ENCODE assay signal across 20 cellular contexts in the genomic region with DNA sequence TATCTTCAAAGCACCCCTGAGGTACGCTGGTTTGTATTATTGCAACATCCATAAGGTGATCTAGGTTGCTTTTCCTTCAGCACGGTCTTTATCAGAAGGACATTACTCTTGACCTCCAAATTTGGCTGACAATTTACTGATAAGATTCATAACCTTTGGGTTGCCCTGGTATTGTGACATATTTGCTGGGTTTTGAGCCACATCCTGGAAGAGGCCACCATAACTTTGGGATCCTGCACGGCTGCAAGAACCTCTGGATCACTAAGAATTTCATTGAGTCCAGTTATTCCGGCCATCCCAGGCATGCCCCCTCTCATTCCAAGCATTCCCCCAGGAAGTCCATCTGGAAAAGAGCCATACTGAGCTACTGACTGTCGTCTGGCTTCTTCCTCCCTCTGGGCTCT. TPM values are rescaled to one million over a fixed set of nuclear protein-coding genes. Genes with fewer than 3 reads are reported as not detected.
DNase-seq lines count a peak whose midpoint lies in the region; ATAC-seq, FAIRE-seq and TF ChIP-seq lines count a peak whose summit lies in the region.
"Had no signal": no experiment of that assay in that cellular context is flagged by ENCODE, and none has a peak within 500 bp of the region (broad histone marks: within the 10 kb centered on the region; RNA-seq: fewer than 3 reads in every experiment).

No MANE protein-coding gene starts in this region.

- H4K20me1 ChIP-seq in HepG2 (ENCODE audit: insufficient read depth, low read length) = no peaks in the 10 kb centered on the region
- H4K20me1 ChIP-seq: BLaER1 had no signal

- no peak overlapping the region for H3K4ac ChIP-seq in trophoblast cell (ENCODE audit: low read depth, low read length)

- DNase-seq in EL (peak; percentile 69), HepG2 (ENCODE audit: low spot score) (peak; percentile 37), trophoblast cell (peak; percentile 79 to 92), A673 (ENCODE audit: low spot score) (no peak), COLO668 (lab: John Stamatoyannopoulos, UW; ENCODE audit: unreplicated experiment) (no peak), caudate nucleus (lab: John Stamatoyannopoulos, UW) (no peak)
- DNase-seq: CD4-positive, alpha-beta T cell; MV-4-11; NCI-H1105 treated with DMSO at 0.1 percent for 48 hours; NCI-H2029 treated with DMSO at 0.1 percent for 48 hours; NCI-H2171; NCI-H524 treated with DMSO at 0.1 percent for 48 hours; Peyer's patch; SJCRH30 had no signal

- no peak overlapping the region for H4K12ac ChIP-seq in trophoblast cell (ENCODE audit: low read depth, low read length)

- H3K14ac ChIP-seq in trophoblast cell (ENCODE audit: low read length) = no peak overlapping the region

- H3K9me3 ChIP-seq in HepG2 (ENCODE audit: low read length) (no peaks in the 10 kb centered on the region), trophoblast cell (ENCODE audit: insufficient read depth, low read depth, low read length) (no peaks in the 10 kb centered on the region), A673 (ENCODE audit: low read depth, low read length, poor library complexity, severe bottlenecking) (no peaks in the 10 kb centered on the region)
- H3K9me3 ChIP-seq: Peyer's patch, SJCRH30 had no signal

- peaks cover 32% of the 10 kb centered on the region for H3K79me1 ChIP-seq in trophoblast cell (ENCODE audit: low read length)

- H3K27ac ChIP-seq in HepG2 (ENCODE audit: extremely low read length, insufficient read depth, low read length) (no peak overlapping the region), trophoblast cell (ENCODE audit: low read depth, low read length) (peak overlapping the region; percentile 51), A673 (ENCODE audit: low read depth, low read length, poor library complexity, severe bottlenecking) (no peak overlapping the region), caudate nucleus (ENCODE audit: low read depth, low read length) (no peak overlapping the region)
- H3K27ac ChIP-seq: BLaER1, KMS-11, Peyer's patch, SJCRH30 had no signal

- H3K36me3 ChIP-seq in HepG2 (replicated peaks in 1 of 2; ENCODE audit: control insufficient read depth in 1 of 2, insufficient read depth in 2 of 2, low read length in 2 of 2) (no peaks in the 10 kb centered on the region), trophoblast cell (ENCODE audit: control insufficient read depth in 1 of 2, insufficient read depth in 2 of 2, low read length in 2 of 2) (no peaks in the 10 kb centered on the region), A673 (ENCODE audit: insufficient read depth, low read length, poor library complexity, severe bottlenecking) (no peaks in the 10 kb centered on the region)
- H3K36me3 ChIP-seq: BLaER1, Peyer's patch, SJCRH30 had no signal

- intact Hi-C loops in HepG2 (cut with micrococcal nuclease; ENCODE audit: unreplicated experiment) (no loop called here), A673 (cut with micrococcal nuclease; ENCODE audit: unreplicated experiment) (no loop called here)

- BruUV-seq in HepG2 (replicated peaks; lab: Mats Ljungman, UMichigan) (no TSS peak), A673 (replicated peaks; lab: Mats Ljungman, UMichigan) (no TSS peak)

- H2AFZ ChIP-seq in HepG2 (ENCODE audit: low read length) (no peak overlapping the region), trophoblast cell (ENCODE audit: insufficient read depth, low read length, poor library complexity) (no peak overlapping the region)

- H3K9ac ChIP-seq in HepG2 (ENCODE audit: insufficient read depth, low read depth, low read length) (no peak overlapping the region), trophoblast cell (ENCODE audit: low read length) (no peak overlapping the region)
- H3K9ac ChIP-seq: BLaER1, KMS-11 had no signal

- H3K27me3 ChIP-seq in HepG2 (ENCODE audit: control insufficient read depth in 1 of 2, insufficient read depth in 2 of 2, low read length in 2 of 2) = no peaks in the 10 kb centered on the region
- no peaks in the 10 kb centered on the region for H3K27me3 ChIP-seq in trophoblast cell (ENCODE audit: insufficient read depth, low read length)
- H3K27me3 ChIP-seq in A673 (replicated peaks; ENCODE audit: insufficient read depth, low read depth, low read length, poor library complexity) = no peaks in the 10 kb centered on the region
- H3K27me3 ChIP-seq: BLaER1, Peyer's patch, SJCRH30 had no signal

- no peak overlapping the region for H2BK5ac ChIP-seq in trophoblast cell (ENCODE audit: low read depth, low read length, poor library complexity)

- TF ChIP-seq RAD21 in Ishikawa (IDR thresholded peaks at IDR 0.05; ENCODE audit: low read depth) (no peak), HepG2 (CRISPR knock-in tag; IDR thresholded peaks at IDR 0.05) (no peak)

- no peak overlapping the region for H2BK12ac ChIP-seq in trophoblast cell (ENCODE audit: low read length)

- no peak overlapping the region for H3K4me3 ChIP-seq in HepG2 (replicated peaks in 1 of 3; ENCODE audit: insufficient read depth in 1 of 3, low read depth in 2 of 3, low read length in 3 of 3)
- no peak overlapping the region for H3K4me3 ChIP-seq in trophoblast cell (ENCODE audit: low read depth, low read length)
- no peak overlapping the region for H3K4me3 ChIP-seq in A673 (ENCODE audit: low read depth, low read length, poor library complexity, severe bottlenecking)
- H3K4me3 ChIP-seq: BLaER1, Peyer's patch, SJCRH30 had no signal

- WGBS in HepG2 (ENCODE audit: low lambda C conversion rate) = 8% methylated on average over 5 of the region's 5 CpGs
- no CpG with 5 or more reads among the region's 5 CpGs for WGBS in trophoblast cell (ENCODE audit: extremely low coverage, insufficient coverage, insufficient read length)

- in situ Hi-C loops in HepG2 (cut with HindIII; ENCODE audit: extremely low pct_ligation_motif_present, low pct_unique_long_range_greater_than_20kb) = no loop called here

- H3K18ac ChIP-seq in trophoblast cell (ENCODE audit: low read length) = no peak overlapping the region

- TF ChIP-seq CTCF in HepG2 (CRISPR knock-in tag; IDR thresholded peaks at IDR 0.05) (no peak), A673 (conservative IDR thresholded peaks at IDR 0.05; ENCODE audit: low read depth, low read length) (no peak)

- CTCF ChIA-PET in HepG2 (lab: Yijun Ruan, JAX; ENCODE audit: low intra/inter-chr PET ratio, low total read pairs) = no interaction called here
- CTCF ChIA-PET in A673 (lab: Charles Lee) = interaction anchor here (0.5 kb wide), 1 partner anchor 12 kb away, joined by 6 read pairs; no protein-coding TSS in a partner anchor

- ATAC-seq in HepG2 (peak; percentile 40; the same call in 2 of the 3 replicates), HG03460 (IDR thresholded peaks at IDR 0.05; ENCODE audit: unreplicated experiment) (no peak)

- FAIRE-seq in HepG2 (lab: Jason Lieb, UNC) = no peak
- FAIRE-seq: H54 had no signal

- TF ChIP-seq EP300 in Ishikawa (IDR thresholded peaks at IDR 0.05; ENCODE audit: borderline replicate concordance) (no peak), HepG2 (IDR thresholded peaks at IDR 0.05; ENCODE audit: low read depth in 2 of 2, low read length in 2 of 2) (no peak), HepG2 (CRISPR knock-in tag; IDR thresholded peaks at IDR 0.05; ENCODE audit: borderline replicate concordance) (no peak)

- H3K4me2 ChIP-seq in HepG2 (ENCODE audit: low read depth, low read length) (no peak overlapping the region), trophoblast cell (ENCODE audit: low read length) (no peak overlapping the region)
- H3K4me2 ChIP-seq: KMS-11 had no signal

- H4K8ac ChIP-seq in trophoblast cell (ENCODE audit: low read depth, low read length) = no peak overlapping the region

- H3K23ac ChIP-seq in trophoblast cell (ENCODE audit: low read length) = no peak overlapping the region

- POLR2A ChIA-PET in HepG2 (lab: Yijun Ruan, JAX) (no interaction called here), A673 (lab: Charles Lee; ENCODE audit: low non-redundant PET) (no interaction called here)

- no peak for TF ChIP-seq POLR2A in HepG2 (IDR thresholded peaks at IDR 0.05; ENCODE audit: insufficient read depth in 1 of 2, low read depth in 2 of 2, low read length in 2 of 2)

- no peak overlapping the region for H2BK120ac ChIP-seq in trophoblast cell (ENCODE audit: insufficient read depth, low read length, poor library complexity)

- H3K79me2 ChIP-seq in HepG2 (ENCODE audit: insufficient read depth, low read length) (no peaks in the 10 kb centered on the region), trophoblast cell (ENCODE audit: control insufficient read depth, insufficient read depth, low read length, poor library complexity) (no peaks in the 10 kb centered on the region)

- peak overlapping the region; percentile 55 for H4K91ac ChIP-seq in trophoblast cell (ENCODE audit: low read depth, low read length)

- H3K4me1 ChIP-seq in HepG2 (ENCODE audit: insufficient read depth, low read length) (peaks cover 36% of the 10 kb centered on the region), trophoblast cell (ENCODE audit: control insufficient read depth in 1 of 2, insufficient read depth in 2 of 2, low read length in 2 of 2) (peaks cover 19 to 34% of the 10 kb centered on the region in 2 experiments), A673 (ENCODE audit: insufficient read depth, low read length, poor library complexity, severe bottlenecking) (no peaks in the 10 kb centered on the region)
- H3K4me1 ChIP-seq: Peyer's patch, SJCRH30 had no signal

- no peak overlapping the region for H2AK5ac ChIP-seq in trophoblast cell (ENCODE audit: low read length)

RNA-seq across cellular contexts. Expression of a gene that starts 6.5 kb away (rescaled TPM):
- total RNA-seq in HepG2 (2016; rRNA removed; fragmentation: Illumina TruSeq; extraction: Trizol) = not detected in 2 replicates
- total RNA-seq in HepG2 (2016; cell fraction: cytosol; rRNA removed; fragmentation: Illumina TruSeq; extraction: Trizol; ENCODE audit: low read depth) = not detected in 2 replicates
- not detected in 2 replicates for total RNA-seq in HepG2 (2016; cell fraction: insoluble cytoplasmic fraction; rRNA removed; fragmentation: Illumina TruSeq; extraction: Trizol)
- not detected in 2 replicates for total RNA-seq in HepG2 (2016; cell fraction: membrane; rRNA removed; fragmentation: Illumina TruSeq; extraction: Trizol)
- not detected in 2 replicates for total RNA-seq in HepG2 (2016; cell fraction: nucleus; rRNA removed; fragmentation: Illumina TruSeq; extraction: Trizol)
- not detected in 2 replicates for polyA plus RNA-seq in HepG2 (2011; rRNA removed)
- not detected in 2 replicates for polyA plus RNA-seq in HepG2 (2011; cell fraction: cytosol; rRNA removed)
- polyA plus RNA-seq in HepG2 (2011; cell fraction: nucleus; rRNA removed) = not detected in 2 replicates
- not detected in 2 replicates for polyA plus RNA-seq in HepG2 (2012)
- not detected in 2 replicates for polyA plus RNA-seq in HepG2 (2016; cell fraction: cytosol; fragmentation: Illumina TruSeq; extraction: Trizol; ENCODE audit: low read depth)
- not detected in 2 replicates for polyA plus RNA-seq in HepG2 (2016; cell fraction: insoluble cytoplasmic fraction; fragmentation: Illumina TruSeq; extraction: Trizol; ENCODE audit: low read depth)
- not detected in 2 replicates for polyA plus RNA-seq in HepG2 (2016; cell fraction: membrane; fragmentation: Illumina TruSeq; extraction: Trizol; ENCODE audit: low read depth)
- not detected in 2 replicates for polyA plus RNA-seq in HepG2 (2016; cell fraction: nucleus; fragmentation: Illumina TruSeq; extraction: Trizol; ENCODE audit: insufficient read depth, low read depth)
- polyA minus RNA-seq in HepG2 (2011; rRNA and poly(A)+ RNA removed; ENCODE audit: low replicate concordance) = not detected in 2 replicates
- polyA minus RNA-seq in HepG2 (2011; cell fraction: cytosol; rRNA and poly(A)+ RNA removed) = not detected in 2 replicates
- not detected in 2 replicates for polyA minus RNA-seq in HepG2 (2011; cell fraction: nucleus; rRNA and poly(A)+ RNA removed)
- polyA plus RNA-seq in trophoblast cell (2013) = 0.07 and 0.11 TPM in 2 replicates
- total RNA-seq in A673 (2021) = not detected in 2 replicates
- total RNA-seq: CD4-positive, alpha-beta T cell; OCI-LY7; Peyer's patch; SJCRH30 had no signal

RNA-seq across cellular contexts. Expression of a gene that starts 41.0 kb away (rescaled TPM):
- 46.8 and 49.3 TPM in 2 replicates for total RNA-seq in HepG2 (2016; rRNA removed; fragmentation: Illumina TruSeq; extraction: Trizol)
- 40.2 and 43.5 TPM in 2 replicates for total RNA-seq in HepG2 (2016; cell fraction: cytosol; rRNA removed; fragmentation: Illumina TruSeq; extraction: Trizol; ENCODE audit: low read depth)
- 47.6 and 49.7 TPM in 2 replicates for total RNA-seq in HepG2 (2016; cell fraction: insoluble cytoplasmic fraction; rRNA removed; fragmentation: Illumina TruSeq; extraction: Trizol)
- total RNA-seq in HepG2 (2016; cell fraction: membrane; rRNA removed; fragmentation: Illumina TruSeq; extraction: Trizol) = 39.7 and 40.1 TPM in 2 replicates
- total RNA-seq in HepG2 (2016; cell fraction: nucleus; rRNA removed; fragmentation: Illumina TruSeq; extraction: Trizol) = 38.8 and 43.2 TPM in 2 replicates
- 26.3 and 33.6 TPM in 2 replicates for polyA plus RNA-seq in HepG2 (2011; rRNA removed)
- polyA plus RNA-seq in HepG2 (2011; cell fraction: cytosol; rRNA removed) = 19.8 and 26.0 TPM in 2 replicates
- 23.5 and 45.8 TPM in 2 replicates for polyA plus RNA-seq in HepG2 (2011; cell fraction: nucleus; rRNA removed)
- polyA plus RNA-seq in HepG2 (2012) = 32.7 and 36.0 TPM in 2 replicates
- 28.2 and 34.2 TPM in 2 replicates for polyA plus RNA-seq in HepG2 (2016; cell fraction: cytosol; fragmentation: Illumina TruSeq; extraction: Trizol; ENCODE audit: low read depth)
- 44.0 and 45.6 TPM in 2 replicates for polyA plus RNA-seq in HepG2 (2016; cell fraction: insoluble cytoplasmic fraction; fragmentation: Illumina TruSeq; extraction: Trizol; ENCODE audit: low read depth)
- 32.0 and 33.3 TPM in 2 replicates for polyA plus RNA-seq in HepG2 (2016; cell fraction: membrane; fragmentation: Illumina TruSeq; extraction: Trizol; ENCODE audit: low read depth)
- 60.5 and 68.6 TPM in 2 replicates for polyA plus RNA-seq in HepG2 (2016; cell fraction: nucleus; fragmentation: Illumina TruSeq; extraction: Trizol; ENCODE audit: insufficient read depth, low read depth)
- polyA minus RNA-seq in HepG2 (2011; rRNA and poly(A)+ RNA removed; ENCODE audit: low replicate concordance) = 6.7 and 7.7 TPM in 2 replicates
- polyA minus RNA-seq in HepG2 (2011; cell fraction: cytosol; rRNA and poly(A)+ RNA removed) = 6.6 and 7.3 TPM in 2 replicates
- polyA minus RNA-seq in HepG2 (2011; cell fraction: nucleus; rRNA and poly(A)+ RNA removed) = 62.4 and 70.9 TPM in 2 replicates
- polyA plus RNA-seq in trophoblast cell (2013) = 139 and 148 TPM in 2 replicates
- 83.8 and 96.8 TPM in 2 replicates for total RNA-seq in A673 (2021)

Comparison
In these comparisons a context has a peak if more than half of its experiments do, and no peak if none do; other contexts are left out.
1. DNase-seq: peak in EL (single experiment), HepG2 (single experiment) and trophoblast cell (2 of 2); none in A673 (single experiment), COLO668 (single experiment) and caudate nucleus (0 of 61).